9 cellular contexts compared by ENCODE assay signal in the genomic region with DNA sequence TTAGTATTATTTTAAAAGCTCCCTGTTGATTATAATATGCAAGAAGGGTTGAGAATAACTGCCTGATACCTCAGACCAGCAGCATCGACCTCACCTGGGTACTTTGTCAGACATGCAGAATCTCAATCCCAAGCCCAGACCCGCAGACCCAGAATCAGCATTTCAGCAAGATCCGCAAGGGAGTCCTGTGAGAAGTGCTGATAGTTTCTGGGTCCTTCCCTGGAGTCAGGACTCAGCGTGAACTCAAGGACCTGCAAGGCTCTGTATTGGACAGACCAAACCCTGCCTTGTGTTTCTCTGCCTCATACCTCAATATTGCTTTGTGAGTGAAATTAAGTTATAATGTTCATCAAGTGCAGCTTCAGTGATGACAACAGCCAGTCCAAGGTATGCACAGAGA.
"Had no signal": no experiment of that assay in that cellular context is flagged by ENCODE, and none has a peak within 500 bp of the region (broad histone marks: within the 10 kb centered on the region; RNA-seq: fewer than 3 reads in every experiment).

No MANE protein-coding gene starts in this region.

- H3K4me2 ChIP-seq: KMS-11 had no signal

- H3K4me3 Mint-ChIP-seq: H9 had no signal

- DNase-seq: GM23248, H9, HCEC 1CT, IMR-90, KBM-7 had no signal

- FAIRE-seq: H1, H54, HTR-8/SVneo had no signal

- H3K27ac ChIP-seq: GM23248, KMS-11 had no signal

- H3K9ac ChIP-seq: GM23248, KMS-11 had no signal

- H2AFZ ChIP-seq: GM23248 had no signal

- H3K4me3 ChIP-seq: GM23248 had no signal

- H3K9me3 Mint-ChIP-seq: H9 had no signal

- H3K27ac Mint-ChIP-seq: H9 had no signal
